8 cellular contexts compared by ENCODE assay signal in the genomic region with DNA sequence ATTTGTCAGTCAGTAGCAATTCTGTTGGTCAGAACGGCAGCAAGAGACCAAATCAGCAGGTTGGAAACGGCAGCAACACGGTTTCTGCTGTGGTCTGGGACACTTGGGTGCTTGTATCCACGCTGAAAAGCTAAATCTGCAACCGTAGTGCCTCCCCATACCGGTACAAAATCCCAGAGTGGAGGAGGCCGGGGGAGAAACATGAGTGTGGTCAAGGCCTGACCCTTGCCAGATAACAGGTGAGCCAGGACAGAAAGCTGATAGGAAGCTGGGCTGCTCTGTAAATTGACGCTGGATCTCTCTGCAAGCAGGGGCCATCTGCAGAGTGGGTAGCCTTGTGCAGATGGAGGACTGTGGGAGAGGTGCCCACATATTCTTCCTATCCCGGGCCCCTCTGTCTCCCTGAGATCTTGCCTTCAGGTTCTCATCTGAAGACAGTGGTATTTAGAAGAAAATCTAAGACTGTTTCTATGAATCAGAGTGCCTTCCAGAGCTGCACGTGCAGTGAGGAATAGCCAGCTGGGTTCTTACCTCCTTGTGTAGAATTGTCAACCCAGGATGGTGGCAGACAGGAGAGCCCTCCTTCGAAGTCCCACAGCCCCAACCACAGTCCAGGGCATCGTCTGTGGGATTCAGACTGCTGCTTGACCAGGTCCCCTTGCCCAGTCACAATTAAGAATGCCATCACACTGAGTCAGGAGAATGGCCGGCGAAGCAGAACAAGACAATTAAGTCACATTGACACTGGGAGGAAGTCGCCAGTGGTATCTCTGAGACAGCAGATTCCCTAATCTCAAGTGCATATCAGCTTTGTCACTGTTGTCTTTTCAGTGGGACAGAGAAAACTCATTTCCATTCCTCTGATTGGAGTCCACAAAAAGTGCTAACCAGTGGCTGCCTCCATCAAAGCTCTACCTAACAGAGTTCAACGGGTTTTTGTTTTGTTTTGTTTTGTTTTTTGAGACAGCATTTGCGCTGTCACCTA.
DNase-seq lines count a peak whose midpoint lies in the region; ATAC-seq and TF ChIP-seq lines count a peak whose summit lies in the region.

No MANE protein-coding gene starts in this region.

- in situ Hi-C loops in GM23248 (cut with MboI) = no loop called here

- no peak for DNase-seq in GM06990 (ENCODE audit: extremely low read depth, insufficient read length)
- DNase-seq in activated T-helper 2 cell treated with anti-CD3 and anti-CD28 coated beads, Interferon-gamma antibody, Interleukin-2, Interleukin-4, amounts not matched to agents 10 μg/mL and 5 μg/mL and 100 μg/mL, durations not matched to agents 14 hours and 24 hours and 36 hours (ENCODE audit: low spot score) = no peak
- no peak for DNase-seq in natural killer cell treated with Interleukin-12 subunit alpha and Interleukin-12 subunit beta and Interleukin-15 and Interleukin-18, amount 100 ng/mL, for 72 hours (ENCODE audit: low spot score)
- DNase-seq in SJCRH30 = no peak
- no peak for DNase-seq in stimulated activated CD4-positive, alpha-beta T cell treated with anti-CD3 and anti-CD28 coated beads, Interleukin-4, amount 100 ng/mL, for 24 hours
- no peak for DNase-seq in SW480 (ENCODE audit: low spot score)
- no peak for DNase-seq in GM23248

- peaks cover 61% of the 10 kb centered on the region for H3K4me1 Mint-ChIP-seq in activated T-helper 2 cell treated with anti-CD3 and anti-CD28 coated beads, Interferon-gamma antibody, Interleukin-2, Interleukin-4, amounts not matched to agents 10 μg/mL and 5 μg/mL and 100 μg/mL, durations not matched to agents 14 hours and 24 hours and 36 hours (ENCODE audit: low read depth)
- H3K4me1 Mint-ChIP-seq in natural killer cell treated with Interleukin-12 subunit alpha and Interleukin-12 subunit beta and Interleukin-15 and Interleukin-18, amount 100 ng/mL, for 72 hours (ENCODE audit: low read depth in 2 of 2) = peaks cover 53 to 73% of the 10 kb centered on the region in 2 donors

- H3K9me3 Mint-ChIP-seq in activated T-helper 2 cell treated with anti-CD3 and anti-CD28 coated beads, Interferon-gamma antibody, Interleukin-2, Interleukin-4, amounts not matched to agents 10 μg/mL and 5 μg/mL and 100 μg/mL, durations not matched to agents 14 hours and 24 hours and 36 hours = peaks cover 4% of the 10 kb centered on the region
- no peaks in the 10 kb centered on the region for H3K9me3 Mint-ChIP-seq in natural killer cell treated with Interleukin-12 subunit alpha and Interleukin-12 subunit beta and Interleukin-15 and Interleukin-18, amount 100 ng/mL, for 72 hours

- no peak overlapping the region for H3K4me2 ChIP-seq in GM23248 (ENCODE audit: unreplicated experiment)

- TF ChIP-seq CTCF in GM06990 (IDR thresholded peaks at IDR 0.05; ENCODE audit: insufficient read depth, low read length, poor library complexity, severe bottlenecking) = no peak

- no peaks in the 10 kb centered on the region for H3K9me3 ChIP-seq in SJCRH30 (replicated peaks)
- no peaks in the 10 kb centered on the region for H3K9me3 ChIP-seq in GM23248 (ENCODE audit: low read depth)

- H3K9ac ChIP-seq in GM23248 = no peak overlapping the region

- H3K4me3 ChIP-seq in GM06990 (replicated peaks; ENCODE audit: low read depth, low read length) = peak overlapping the region; percentile 53
- no peak overlapping the region for H3K4me3 ChIP-seq in SJCRH30
- H3K4me3 ChIP-seq in GM23248 = no peak overlapping the region

- H3K27ac ChIP-seq in SJCRH30 (no peak overlapping the region), GM23248 (no peak overlapping the region)

- no peaks in the 10 kb centered on the region for H3K27me3 Mint-ChIP-seq in activated T-helper 2 cell treated with anti-CD3 and anti-CD28 coated beads, Interferon-gamma antibody, Interleukin-2, Interleukin-4, amounts not matched to agents 10 μg/mL and 5 μg/mL and 100 μg/mL, durations not matched to agents 14 hours and 24 hours and 36 hours (ENCODE audit: low read depth)
- H3K27me3 Mint-ChIP-seq in natural killer cell treated with Interleukin-12 subunit alpha and Interleukin-12 subunit beta and Interleukin-15 and Interleukin-18, amount 100 ng/mL, for 72 hours = no peaks in the 10 kb centered on the region

- H4K20me1 ChIP-seq in GM23248 (ENCODE audit: insufficient read depth) = no peaks in the 10 kb centered on the region

- H3K79me2 ChIP-seq in GM23248 (ENCODE audit: insufficient read depth) = no peaks in the 10 kb centered on the region

- H2AFZ ChIP-seq in GM23248 = no peak overlapping the region

- WGBS in GM23248 (ENCODE audit: low coverage in 1 of 2, low lambda C conversion rate in 2 of 2, missing lambda C conversion rate in 2 of 2), 2 experiments = 85 to 86% methylated on average over 17 of the region's 17 CpGs

- ATAC-seq in HG03175 (IDR thresholded peaks at IDR 0.05; ENCODE audit: unreplicated experiment) = peak; percentile 43
- peak; percentile 66 to 69 for ATAC-seq in natural killer cell treated with Interleukin-12 subunit alpha and Interleukin-12 subunit beta and Interleukin-15 and Interleukin-18, amount 100 ng/mL, for 72 hours

- H3F3A ChIP-seq in GM23248 (ENCODE audit: insufficient read depth) = no peaks in the 10 kb centered on the region; the same call in 1 of the 2 replicates

- intact Hi-C loops in activated T-helper 2 cell treated with anti-CD3 and anti-CD28 coated beads, Interferon-gamma antibody, Interleukin-2, Interleukin-4, amounts not matched to agents 10 μg/mL and 5 μg/mL and 100 μg/mL, durations not matched to agents 14 hours and 24 hours and 36 hours (cut with micrococcal nuclease) = no loop called here

- peak overlapping the region; percentile 85 for H3K4me3 Mint-ChIP-seq in activated T-helper 2 cell treated with anti-CD3 and anti-CD28 coated beads, Interferon-gamma antibody, Interleukin-2, Interleukin-4, amounts not matched to agents 10 μg/mL and 5 μg/mL and 100 μg/mL, durations not matched to agents 14 hours and 24 hours and 36 hours (ENCODE audit: low read depth)
- peak overlapping the region; percentile 95 for H3K4me3 Mint-ChIP-seq in natural killer cell treated with Interleukin-12 subunit alpha and Interleukin-12 subunit beta and Interleukin-15 and Interleukin-18, amount 100 ng/mL, for 72 hours

- no peaks in the 10 kb centered on the region for H3K9me2 ChIP-seq in GM23248 (ENCODE audit: insufficient read depth)

- H3K27me3 ChIP-seq in GM06990 (replicated peaks; ENCODE audit: control insufficient read depth, insufficient read depth, low read length) = no peaks in the 10 kb centered on the region
- H3K27me3 ChIP-seq in SJCRH30 = no peaks in the 10 kb centered on the region
- H3K27me3 ChIP-seq in GM23248 (replicated peaks; ENCODE audit: insufficient read depth) = no peaks in the 10 kb centered on the region

- H3K4me1 ChIP-seq in SJCRH30 (no peaks in the 10 kb centered on the region), GM23248 (ENCODE audit: insufficient read depth) (no peaks in the 10 kb centered on the region)

- peak overlapping the region; percentile 88 for H3K27ac Mint-ChIP-seq in activated T-helper 2 cell treated with anti-CD3 and anti-CD28 coated beads, Interferon-gamma antibody, Interleukin-2, Interleukin-4, amounts not matched to agents 10 μg/mL and 5 μg/mL and 100 μg/mL, durations not matched to agents 14 hours and 24 hours and 36 hours
- H3K27ac Mint-ChIP-seq in natural killer cell treated with Interleukin-12 subunit alpha and Interleukin-12 subunit beta and Interleukin-15 and Interleukin-18, amount 100 ng/mL, for 72 hours = peak overlapping the region; percentile 100

- H3K36me3 ChIP-seq in GM06990 (ENCODE audit: control insufficient read depth, insufficient read depth, low read length) = no peaks in the 10 kb centered on the region; the same call in 1 of the 2 replicates
- H3K36me3 ChIP-seq in SJCRH30 = no peaks in the 10 kb centered on the region
- H3K36me3 ChIP-seq in GM23248 (ENCODE audit: low read depth) = no peaks in the 10 kb centered on the region

- peaks cover 19% of the 10 kb centered on the region for H3K36me3 Mint-ChIP-seq in activated T-helper 2 cell treated with anti-CD3 and anti-CD28 coated beads, Interferon-gamma antibody, Interleukin-2, Interleukin-4, amounts not matched to agents 10 μg/mL and 5 μg/mL and 100 μg/mL, durations not matched to agents 14 hours and 24 hours and 36 hours (ENCODE audit: low read depth)
- no peaks in the 10 kb centered on the region for H3K36me3 Mint-ChIP-seq in natural killer cell treated with Interleukin-12 subunit alpha and Interleukin-12 subunit beta and Interleukin-15 and Interleukin-18, amount 100 ng/mL, for 72 hours
